ENCODE assay signal across 8 cellular contexts in the genomic region with DNA sequence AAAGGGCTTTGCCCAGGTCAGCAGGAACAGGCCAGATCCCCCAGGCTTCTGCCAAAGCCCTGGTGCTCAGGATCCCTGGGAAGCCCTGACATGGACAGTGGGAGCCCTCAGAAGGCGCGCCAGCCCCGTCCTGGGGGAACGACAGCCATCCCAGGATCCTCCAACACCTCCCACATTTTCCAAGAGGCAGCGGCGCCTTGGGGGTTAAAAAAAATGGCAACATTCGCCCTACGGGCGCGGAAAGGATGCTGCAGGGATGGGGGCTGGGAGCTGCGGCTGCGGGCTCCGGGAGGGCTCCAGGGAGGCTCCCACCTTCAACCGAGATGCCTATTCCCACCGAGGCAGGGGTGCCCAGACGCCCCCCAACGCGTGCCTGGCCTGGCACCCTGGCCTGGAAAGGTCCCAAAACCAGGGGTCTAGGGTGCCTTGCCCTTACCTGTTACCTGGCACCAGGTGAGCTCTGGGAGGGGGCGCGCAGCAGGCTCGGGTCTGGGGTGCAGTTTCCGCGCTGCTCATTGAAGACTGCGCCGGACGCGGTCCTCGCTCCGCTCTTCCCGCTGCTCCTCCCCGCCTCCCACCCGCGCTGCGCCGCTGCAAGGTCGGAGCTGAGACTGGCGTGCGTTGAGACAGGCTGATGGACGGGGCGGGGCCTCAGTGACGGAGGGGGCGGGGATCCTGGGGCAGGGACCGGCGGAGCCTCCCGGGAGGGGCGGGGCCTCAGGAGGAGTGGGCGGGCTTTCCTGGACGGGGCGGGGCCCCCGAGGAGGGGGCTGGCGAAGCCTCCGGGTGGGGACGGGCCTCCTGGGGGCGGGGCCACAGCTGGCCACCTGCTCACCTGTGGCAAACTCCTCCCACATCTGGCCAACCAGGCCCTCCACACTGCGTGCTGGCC. TPM values are rescaled to one million over a fixed set of nuclear protein-coding genes. Genes with fewer than 3 reads are reported as not detected.
DNase-seq lines count a peak whose midpoint lies in the region; ATAC-seq and TF ChIP-seq lines count a peak whose summit lies in the region.

A gene (minus strand): TSS at position 613 of the 892 bp plus-strand sequence. CDS start 6,228 bp downstream, outside the sequence.

- TF ChIP-seq CTCF in DOHH2 (IDR thresholded peaks at IDR 0.05; ENCODE audit: low read depth, low read length, poor library complexity, severe bottlenecking) (no peak), HEK293 (tag by site-specific recombination; IDR thresholded peaks at IDR 0.05) (no peak), psoas muscle (IDR thresholded peaks at IDR 0.05) (no peak)

- H3K4me2 ChIP-seq in DOHH2 (ENCODE audit: low read length) = peak within 1 kb of the TSS; percentile 97

- peaks cover 5% of the 10 kb centered on the region; the same call in 1 of the 2 replicates for H4K20me1 ChIP-seq in DOHH2 (ENCODE audit: control insufficient read depth, insufficient read depth, low read depth, low read length)

- H3K4me1 ChIP-seq in DOHH2 (ENCODE audit: control insufficient read depth, low read length) (peaks cover 15% of the 10 kb centered on the region), HEK293 (ENCODE audit: control insufficient read depth, insufficient read depth, low read length) (peaks cover 12% of the 10 kb centered on the region), right cardiac atrium (ENCODE audit: control insufficient read depth, insufficient read depth, low read length) (peaks cover 2% of the 10 kb centered on the region), psoas muscle (peaks cover 23% of the 10 kb centered on the region), urinary bladder (ENCODE audit: insufficient read depth) (no peaks in the 10 kb centered on the region)

- CTCF ChIA-PET in HEK293 (lab: Yijun Ruan, JAX) = interaction anchor here (0.5 to 1.5 kb wide), 6 partner anchors 12 to 1331 kb away, joined by 3 to 5 read pairs (median 3); no protein-coding TSS in a partner anchor

- ATAC-seq in right cardiac atrium (peak; percentile 96), psoas muscle (peak; percentile 92 to 98 (median 96))

- no peaks in the 10 kb centered on the region for H3K79me2 ChIP-seq in DOHH2 (ENCODE audit: control insufficient read depth, low read length)

- H3K9me2 ChIP-seq in DOHH2 (replicated peaks; ENCODE audit: control insufficient read depth, low read length) = no peaks in the 10 kb centered on the region

- intact Hi-C loops in right cardiac atrium (cut with DNase I) (no loop called here), psoas muscle (cut with DNase I) (no loop called here)

- WGBS in right cardiac atrium = 2% methylated on average over 55 of the region's 55 CpGs
- WGBS in psoas muscle, 3 donors = 6 to 7% (median 6%) methylated on average over 40 to 55 of the region's 55 CpGs
- 3% methylated on average over 55 of the region's 55 CpGs for WGBS in urinary bladder

- H3K36me3 ChIP-seq in DOHH2 (ENCODE audit: control insufficient read depth, low read length) (no peaks in the 10 kb centered on the region), HEK293 (ENCODE audit: control insufficient read depth in 2 of 2, insufficient read depth in 1 of 2, low read length in 2 of 2) (no peaks in the 10 kb centered on the region), psoas muscle (ENCODE audit: insufficient read depth in 1 of 2, low read depth in 1 of 2) (no peaks in the 10 kb centered on the region), urinary bladder (ENCODE audit: insufficient read depth) (no peaks in the 10 kb centered on the region)

- no peaks in the 10 kb centered on the region for H3K9me3 ChIP-seq in DOHH2 (ENCODE audit: control insufficient read depth, insufficient read depth, low read length)
- H3K9me3 ChIP-seq in HEK293 (ENCODE audit: control insufficient read depth, insufficient read depth, low read depth, low read length) = no peaks in the 10 kb centered on the region
- no peaks in the 10 kb centered on the region for H3K9me3 ChIP-seq in right cardiac atrium (ENCODE audit: control insufficient read depth, low read length)
- no peaks in the 10 kb centered on the region for H3K9me3 ChIP-seq in psoas muscle

- H3K4me3 ChIP-seq in DOHH2 (ENCODE audit: low read length) (peak within 1 kb of the TSS; percentile 82), HEK293 (ENCODE audit: low read depth, low read length) (peak within 1 kb of the TSS; percentile 71), right cardiac atrium (ENCODE audit: low read length) (peak within 1 kb of the TSS; percentile 56), psoas muscle (peak within 1 kb of the TSS; percentile 71), urinary bladder (ENCODE audit: low read depth, low read length) (peak within 1 kb of the TSS; percentile 32)

- DNase-seq in NCI-H146 (lab: John Stamatoyannopoulos, UW) = peak; percentile 99
- peak; percentile 81 to 97 (median 92) for DNase-seq in T-helper 2 cell
- DNase-seq in anterior cingulate cortex (lab: John Stamatoyannopoulos, UW) = peak in 56 of 58 donors; percentile 35 to 96 (median 87)
- peak; percentile 94 to 98 (median 97) for DNase-seq in right cardiac atrium
- DNase-seq in psoas muscle = peak; percentile 93 to 94

- H3K27ac ChIP-seq in DOHH2 (ENCODE audit: low read depth, low read length) (no peak within 1 kb of the TSS), HEK293 (ENCODE audit: extremely low read depth, low read depth, low read length) (peak within 1 kb of the TSS; percentile 48; the same call in 1 of the 2 replicates), right cardiac atrium (ENCODE audit: low read length) (peak within 1 kb of the TSS; percentile 13), psoas muscle (peak within 1 kb of the TSS; percentile 41), urinary bladder (ENCODE audit: low read depth) (no peak within 1 kb of the TSS)

- POLR2A ChIA-PET in HEK293 (lab: Yijun Ruan, JAX) = interaction anchor here (0.5 to 2.6 kb wide), 18 partner anchors 9 to 687 kb away, joined by 3 to 36 read pairs (median 4); a partner anchor contains a TSS

- H3F3A ChIP-seq in DOHH2 (ENCODE audit: control insufficient read depth, insufficient read depth) = peaks cover 6% of the 10 kb centered on the region

- H3K27me3 ChIP-seq in DOHH2 (ENCODE audit: control insufficient read depth, low read length) (no peaks in the 10 kb centered on the region), right cardiac atrium (ENCODE audit: control insufficient read depth, insufficient read depth) (no peaks in the 10 kb centered on the region), psoas muscle (ENCODE audit: insufficient read depth in 3 of 3, low read length in 2 of 3) (no peaks in the 10 kb centered on the region)

TF ChIP-seq in HEK293, 187 proteins besides CTCF, POLR2A, EP300 and RAD21 (continues in another document):
- TF ChIP-seq ZNF221 (tag by site-specific recombination; IDR thresholded peaks at IDR 0.05; ENCODE audit: borderline replicate concordance) (no peak), ZNF529 (tag by site-specific recombination; IDR thresholded peaks at IDR 0.05; ENCODE audit: insufficient replicate concordance) (no peak), RBAK (tag by site-specific recombination; IDR thresholded peaks at IDR 0.05) (no peak), YY2 (tag by site-specific recombination; IDR thresholded peaks at IDR 0.05) (0 out of 2 replicates have a peak, but pooled peaks have one; percentile 23)
- TF ChIP-seq, protein P1, sequence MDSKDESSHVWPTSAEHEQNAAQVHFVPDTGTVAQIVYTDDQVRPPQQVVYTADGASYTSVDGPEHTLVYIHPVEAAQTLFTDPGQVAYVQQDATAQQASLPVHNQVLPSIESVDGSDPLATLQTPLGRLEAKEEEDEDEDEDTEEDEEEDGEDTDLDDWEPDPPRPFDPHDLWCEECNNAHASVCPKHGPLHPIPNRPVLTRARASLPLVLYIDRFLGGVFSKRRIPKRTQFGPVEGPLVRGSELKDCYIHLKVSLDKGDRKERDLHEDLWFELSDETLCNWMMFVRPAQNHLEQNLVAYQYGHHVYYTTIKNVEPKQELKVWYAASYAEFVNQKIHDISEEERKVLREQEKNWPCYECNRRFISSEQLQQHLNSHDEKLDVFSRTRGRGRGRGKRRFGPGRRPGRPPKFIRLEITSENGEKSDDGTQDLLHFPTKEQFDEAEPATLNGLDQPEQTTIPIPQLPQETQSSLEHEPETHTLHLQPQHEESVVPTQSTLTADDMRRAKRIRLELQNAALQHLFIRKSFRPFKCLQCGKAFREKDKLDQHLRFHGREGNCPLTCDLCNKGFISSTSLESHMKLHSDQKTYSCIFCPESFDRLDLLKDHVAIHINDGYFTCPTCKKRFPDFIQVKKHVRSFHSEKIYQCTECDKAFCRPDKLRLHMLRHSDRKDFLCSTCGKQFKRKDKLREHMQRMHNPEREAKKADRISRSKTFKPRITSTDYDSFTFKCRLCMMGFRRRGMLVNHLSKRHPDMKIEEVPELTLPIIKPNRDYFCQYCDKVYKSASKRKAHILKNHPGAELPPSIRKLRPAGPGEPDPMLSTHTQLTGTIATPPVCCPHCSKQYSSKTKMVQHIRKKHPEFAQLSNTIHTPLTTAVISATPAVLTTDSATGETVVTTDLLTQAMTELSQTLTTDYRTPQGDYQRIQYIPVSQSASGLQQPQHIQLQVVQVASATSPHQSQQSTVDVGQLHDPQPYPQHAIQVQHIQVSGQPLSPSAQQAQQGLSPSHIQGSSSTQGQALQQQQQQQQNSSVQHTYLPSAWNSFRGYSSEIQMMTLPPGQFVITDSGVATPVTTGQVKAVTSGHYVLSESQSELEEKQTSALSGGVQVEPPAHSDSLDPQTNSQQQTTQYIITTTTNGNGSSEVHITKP (tag by site-specific recombination; IDR thresholded peaks at IDR 0.05) = no peak
- TF ChIP-seq, protein P2, sequence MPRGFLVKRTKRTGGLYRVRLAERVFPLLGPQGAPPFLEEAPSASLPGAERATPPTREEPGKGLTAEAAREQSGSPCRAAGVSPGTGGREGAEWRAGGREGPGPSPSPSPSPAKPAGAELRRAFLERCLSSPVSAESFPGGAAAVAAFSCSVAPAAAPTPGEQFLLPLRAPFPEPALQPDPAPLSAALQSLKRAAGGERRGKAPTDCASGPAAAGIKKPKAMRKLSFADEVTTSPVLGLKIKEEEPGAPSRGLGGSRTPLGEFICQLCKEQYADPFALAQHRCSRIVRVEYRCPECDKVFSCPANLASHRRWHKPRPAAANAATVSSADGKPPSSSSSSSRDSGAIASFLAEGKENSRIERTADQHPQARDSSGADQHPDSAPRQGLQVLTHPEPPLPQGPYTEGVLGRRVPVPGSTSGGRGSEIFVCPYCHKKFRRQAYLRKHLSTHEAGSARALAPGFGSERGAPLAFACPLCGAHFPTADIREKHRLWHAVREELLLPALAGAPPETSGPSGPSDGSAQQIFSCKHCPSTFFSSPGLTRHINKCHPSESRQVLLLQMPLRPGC (tag by site-specific recombination; IDR thresholded peaks at IDR 0.05) = 0 out of 2 replicates have a peak, but pooled peaks have one; percentile 39

RNA-seq across cellular contexts. Expression of the gene that starts here (rescaled TPM):
- total RNA-seq in right cardiac atrium = 1 to 10 TPM; 6.0 to 7.0 (median 6.7) TPM
- 5.2 TPM for polyA plus RNA-seq in right cardiac atrium
- under 1 TPM; 0.47 to 0.97 (median 0.78) TPM for total RNA-seq in psoas muscle
- 1 to 10 TPM in 1 of 3 donors, under 1 TPM in 2; 0.56 to 1.1 (median 0.62) TPM for polyA plus RNA-seq in psoas muscle
- 6.6 TPM for total RNA-seq in urinary bladder
- polyA plus RNA-seq in urinary bladder = 2.4 TPM

Comparison
In these comparisons a context has a peak if more than half of its experiments do, and no peak if none do; other contexts are left out.
1. H3K27ac ChIP-seq: peak in HEK293 (single experiment), right cardiac atrium (single experiment) and psoas muscle (single experiment); none in DOHH2 (single experiment) and urinary bladder (single experiment).
2. H3K4me3 ChIP-seq: peak in every context shown above with its lines; median percentile 82 in DOHH2; 71 in HEK293; 71 in psoas muscle; 56 in right cardiac atrium; 32 in urinary bladder.
3. Peak in every context shown above with its lines, with median percentiles within 50 percentile points of each other: DNase-seq.